Comparison of ENCODE assay signal across 16 cellular contexts in the genomic region with DNA sequence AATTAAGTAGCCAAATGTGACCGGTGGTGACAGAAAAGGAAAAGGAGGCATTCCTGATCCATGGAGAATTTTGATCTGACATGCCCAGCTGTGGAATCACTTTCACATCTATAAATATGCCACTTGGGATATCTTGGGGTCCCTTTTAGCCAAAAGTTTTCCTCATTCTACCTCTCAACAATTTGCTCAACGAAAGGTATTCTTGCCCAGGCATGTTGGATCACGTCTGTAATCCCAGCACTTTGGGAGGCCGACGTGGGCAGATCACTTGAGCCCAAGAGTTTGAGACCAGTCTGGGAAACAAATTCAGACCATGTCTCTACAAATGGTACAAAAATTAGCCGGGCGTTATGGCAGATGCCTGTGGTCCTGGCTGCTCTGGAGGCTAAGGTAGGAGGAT. TPM values are rescaled to one million over a fixed set of nuclear protein-coding genes. Genes with fewer than 3 reads are reported as not detected.
DNase-seq lines count a peak whose midpoint lies in the region; ATAC-seq and TF ChIP-seq lines count a peak whose summit lies in the region.
"Had no signal": no experiment of that assay in that cellular context is flagged by ENCODE, and none has a peak within 500 bp of the region (broad histone marks: within the 10 kb centered on the region; RNA-seq: fewer than 3 reads in every experiment).

No MANE protein-coding gene starts in this region.

- no peaks in the 10 kb centered on the region for H3K9me3 Mint-ChIP-seq in activated CD4-positive, alpha-beta T cell treated with anti-CD3 and anti-CD28 coated beads, Interleukin-2, amount 10 ng/mL, durations not matched to agents 24 days and 14 days
- H3K9me3 Mint-ChIP-seq in T-cell (no peaks in the 10 kb centered on the region), glutamatergic neuron (ENCODE audit: unreplicated experiment) (peaks cover 1% of the 10 kb centered on the region)

- ATAC-seq in T-cell (replicated peaks in 1 of 4) (no peak), foreskin keratinocyte (peak; percentile 38)

- CTCF ChIA-PET in T-cell (lab: Charles Lee), result interaction anchor here in 1 of 2 donors (0.7 to 1.5 kb wide), 4 partner anchors 20 to 235 kb away, joined by 3 to 11 read pairs (median 8); no protein-coding TSS in a partner anchor

- H3K4me3 ChIP-seq in sigmoid colon, result no peak overlapping the region
- H3K4me3 ChIP-seq: skin epidermis had no signal

- TF ChIP-seq EP300 in sigmoid colon (IDR thresholded peaks at IDR 0.05), result no peak

- 92% methylated on average over 7 of the region's 7 CpGs for WGBS in sigmoid colon, 2 donors

- POLR2A ChIA-PET in T-cell (lab: Charles Lee), result interaction anchor here in 1 of 2 donors (0.6 to 1.5 kb wide), 3 partner anchors 10 to 21 kb away, joined by 3 to 5 read pairs (median 3); no protein-coding TSS in a partner anchor

- H3K36me3 Mint-ChIP-seq in activated CD4-positive, alpha-beta T cell treated with anti-CD3 and anti-CD28 coated beads, Interleukin-2, amount 10 ng/mL, durations not matched to agents 24 days and 14 days (ENCODE audit: low read depth), result peaks cover 51% of the 10 kb centered on the region
- H3K36me3 Mint-ChIP-seq in T-cell (peaks cover 24% of the 10 kb centered on the region), glutamatergic neuron (ENCODE audit: unreplicated experiment) (no peaks in the 10 kb centered on the region)

- no peak for DNase-seq in activated CD4-positive, alpha-beta T cell treated with anti-CD3 and anti-CD28 coated beads, Interleukin-2, amount 10 ng/mL, durations not matched to agents 24 days and 14 days
- DNase-seq in activated CD4-positive, alpha-beta T cell treated with anti-CD3 and anti-CD28 coated beads for 1 hour, result no peak
- no peak for DNase-seq in T-cell
- peak; percentile 44 to 78 for DNase-seq in foreskin keratinocyte
- no peak for DNase-seq in sigmoid colon
- no peak for DNase-seq in DMS114 treated with DMSO at 0.1 percent for 48 hours (lab: John Stamatoyannopoulos, UW; ENCODE audit: unreplicated experiment)
- DNase-seq in glutamatergic neuron, result no peak
- no peak for DNase-seq in stimulated activated CD4-positive, alpha-beta T cell treated with anti-CD3 and anti-CD28 coated beads, Interleukin-12 subunit alpha, Interleukin-12 subunit beta, amount 100 ng/mL, for 4 hours
- DNase-seq: ACHN; activated effector memory CD4-positive, alpha-beta T cell treated with Interleukin-2 at 50 U/mL for 16 hours; EL; H7; NCI-H1105 treated with DMSO at 0.1 percent for 48 hours; NCI-H748 treated with DMSO at 0.1 percent for 48 hours; SHP77 treated with DMSO at 0.1 percent for 48 hours had no signal

- intact Hi-C loops in activated CD4-positive, alpha-beta T cell treated with anti-CD3 and anti-CD28 coated beads, Interleukin-2, amount 10 ng/mL, durations not matched to agents 24 days and 14 days (cut with micrococcal nuclease), result no loop called here
- intact Hi-C loops in sigmoid colon (cut with DNase I), result no loop called here

- TF ChIP-seq CTCF in foreskin keratinocyte (conservative IDR thresholded peaks at IDR 0.05), result no peak
- no peak for TF ChIP-seq CTCF in sigmoid colon (IDR thresholded peaks at IDR 0.05)
- no peak for TF ChIP-seq CTCF in glutamatergic neuron (IDR thresholded peaks at IDR 0.05; ENCODE audit: partially characterized antibody, unreplicated experiment)

- no peaks in the 10 kb centered on the region for H3K27me3 ChIP-seq in foreskin keratinocyte
- no peaks in the 10 kb centered on the region for H3K27me3 ChIP-seq in sigmoid colon

- H3K36me3 ChIP-seq in sigmoid colon, result no peaks in the 10 kb centered on the region

- TF ChIP-seq POLR2A in sigmoid colon (IDR thresholded peaks at IDR 0.05), result no peak

- no peak overlapping the region for H3K4me3 Mint-ChIP-seq in activated CD4-positive, alpha-beta T cell treated with anti-CD3 and anti-CD28 coated beads, Interleukin-2, amount 10 ng/mL, durations not matched to agents 24 days and 14 days
- H3K4me3 Mint-ChIP-seq in T-cell, result peak overlapping the region in 1 of 3 donors; percentile 83
- no peak overlapping the region for H3K4me3 Mint-ChIP-seq in glutamatergic neuron (ENCODE audit: unreplicated experiment)

- H3K27ac Mint-ChIP-seq in activated CD4-positive, alpha-beta T cell treated with anti-CD3 and anti-CD28 coated beads, Interleukin-2, amount 10 ng/mL, durations not matched to agents 24 days and 14 days, result peak overlapping the region; percentile 37
- H3K27ac Mint-ChIP-seq in T-cell (peak overlapping the region; percentile 87 to 90), glutamatergic neuron (ENCODE audit: unreplicated experiment) (no peak overlapping the region)

- no peaks in the 10 kb centered on the region for H3K27me3 Mint-ChIP-seq in activated CD4-positive, alpha-beta T cell treated with anti-CD3 and anti-CD28 coated beads, Interleukin-2, amount 10 ng/mL, durations not matched to agents 24 days and 14 days
- no peaks in the 10 kb centered on the region for H3K27me3 Mint-ChIP-seq in T-cell
- H3K27me3 Mint-ChIP-seq in glutamatergic neuron (ENCODE audit: unreplicated experiment), result no peaks in the 10 kb centered on the region

- peaks cover 29% of the 10 kb centered on the region for H3K4me1 ChIP-seq in foreskin keratinocyte
- H3K4me1 ChIP-seq in sigmoid colon, result peaks cover 0 to 28% (median 14%) of the 10 kb centered on the region in 4 donors

- no peaks in the 10 kb centered on the region for H3K9me3 ChIP-seq in sigmoid colon

- peak overlapping the region; percentile 86 for H3K27ac ChIP-seq in foreskin keratinocyte
- peak overlapping the region; percentile 1 to 67 (median 64) for H3K27ac ChIP-seq in sigmoid colon

- H3K4me1 Mint-ChIP-seq in activated CD4-positive, alpha-beta T cell treated with anti-CD3 and anti-CD28 coated beads, Interleukin-2, amount 10 ng/mL, durations not matched to agents 24 days and 14 days, result peaks cover 61% of the 10 kb centered on the region
- H3K4me1 Mint-ChIP-seq in T-cell (peaks cover 85 to 91% (median 85%) of the 10 kb centered on the region in 3 donors), glutamatergic neuron (ENCODE audit: low read depth, unreplicated experiment) (peaks cover 16% of the 10 kb centered on the region)

RNA-seq across cellular contexts. Expression of a gene that starts 24.3 kb away (rescaled TPM):
- total RNA-seq in activated CD4-positive, alpha-beta T cell treated with anti-CD3 and anti-CD28 coated beads, Interleukin-2, amount 10 ng/mL, durations not matched to agents 24 days and 14 days, result 163 and 170 TPM in 2 replicates
- total RNA-seq in T-cell (100 to 1,000 TPM; 150 to 256 (median 161) TPM), foreskin keratinocyte (91.8 and 109 TPM in 2 replicates), sigmoid colon (10 to 100 TPM; 20.6 to 55.1 (median 39.9) TPM), glutamatergic neuron (ENCODE audit: unreplicated experiment) (29.2 TPM)
- polyA plus RNA-seq in foreskin keratinocyte (83.9 and 86.1 TPM in 2 replicates), sigmoid colon (100 to 1,000 TPM; 176 to 307 (median 195) TPM)

Comparison
In these comparisons a context has a peak if more than half of its experiments do, and no peak if none do; other contexts are left out.
1. DNase-seq: peak in foreskin keratinocyte (2 of 2); none in activated CD4-positive, alpha-beta T cell treated with anti-CD3 and anti-CD28 coated beads, Interleukin-2, amount 10 ng/mL, durations not matched to agents 24 days and 14 days (single experiment), activated CD4-positive, alpha-beta T cell treated with anti-CD3 and anti-CD28 coated beads for 1 hour (single experiment), T-cell (0 of 34), sigmoid colon (single experiment), DMS114 treated with DMSO at 0.1 percent for 48 hours (single experiment), glutamatergic neuron (single experiment) and stimulated activated CD4-positive, alpha-beta T cell treated with anti-CD3 and anti-CD28 coated beads, Interleukin-12 subunit alpha, Interleukin-12 subunit beta, amount 100 ng/mL, for 4 hours (single experiment).